In genomic region chr4:40710484-40711269, GRCh38 we compare ENCODE assay signal across 17 cellular contexts. TPM values are rescaled to one million over a fixed set of nuclear protein-coding genes. Genes with fewer than 3 reads are reported as not detected.
A peak's percentile ranks its signal among the peaks of the same experiment; 100 is the strongest.
DNase-seq lines count a peak whose midpoint lies in the region; ATAC-seq and TF ChIP-seq lines count a peak whose summit lies in the region.
"Had no signal": no experiment of that assay in that cellular context is flagged by ENCODE, and none has a peak within 500 bp of the region (broad histone marks: within the 10 kb centered on the region; RNA-seq: fewer than 3 reads in every experiment).

No MANE protein-coding gene starts in this region.

- no peak for TF ChIP-seq POLR2A in breast epithelium (IDR thresholded peaks at IDR 0.05)

- H3K4me3 Mint-ChIP-seq in MCF 10A (ENCODE audit: unreplicated experiment): no peak overlapping the region
- H3K4me3 Mint-ChIP-seq: CD4-positive, alpha-beta memory T cell; stimulated activated memory B cell treated with anti-CD40 and anti-IgM and Interleukin-4, amounts not matched to agents 10 μg/mL and 1 μg/mL and 100 μg/mL, for 72 hours; type B pancreatic cell had no signal

- H3K4me1 Mint-ChIP-seq in MCF 10A (ENCODE audit: insufficient read depth, unreplicated experiment): peaks cover 14% of the 10 kb centered on the region
- H3K4me1 Mint-ChIP-seq: CD4-positive, alpha-beta memory T cell; stimulated activated memory B cell treated with anti-CD40 and anti-IgM and Interleukin-4, amounts not matched to agents 10 μg/mL and 1 μg/mL and 100 μg/mL, for 72 hours had no signal

- H3K27ac ChIP-seq in breast epithelium (no peak overlapping the region), thoracic aorta (no peak overlapping the region)
- H3K27ac ChIP-seq: ovary, skin epidermis had no signal

- CTCF ChIA-PET in MCF 10A (lab: Yijun Ruan, JAX): no interaction called here

- H3K9me3 Mint-ChIP-seq in MCF 10A (ENCODE audit: unreplicated experiment): no peaks in the 10 kb centered on the region
- H3K9me3 Mint-ChIP-seq: CD4-positive, alpha-beta memory T cell; stimulated activated memory B cell treated with anti-CD40 and anti-IgM and Interleukin-4, amounts not matched to agents 10 μg/mL and 1 μg/mL and 100 μg/mL, for 72 hours; type B pancreatic cell had no signal

- H3K9me3 ChIP-seq in breast epithelium: no peaks in the 10 kb centered on the region
- no peaks in the 10 kb centered on the region for H3K9me3 ChIP-seq in thoracic aorta
- H3K9me3 ChIP-seq: heart left ventricle, ovary had no signal

- no peaks in the 10 kb centered on the region for H3K4me1 ChIP-seq in breast epithelium
- H3K4me1 ChIP-seq in thoracic aorta (ENCODE audit: control insufficient read depth in 1 of 2, low read depth in 2 of 2): no peaks in the 10 kb centered on the region

- POLR2A ChIA-PET in MCF 10A (lab: Yijun Ruan, JAX): no interaction called here

- peaks cover 25% of the 10 kb centered on the region for H3K27me3 Mint-ChIP-seq in MCF 10A (ENCODE audit: insufficient read depth, unreplicated experiment)
- H3K27me3 Mint-ChIP-seq: stimulated activated memory B cell treated with anti-CD40 and anti-IgM and Interleukin-4, amounts not matched to agents 10 μg/mL and 1 μg/mL and 100 μg/mL, for 72 hours; type B pancreatic cell had no signal

- no TSS peak for BruUV-seq in MCF 10A (replicated peaks; lab: Mats Ljungman, UMichigan)

- DNase-seq in MCF 10A (ENCODE audit: unreplicated experiment) (peak; percentile 67), breast epithelium (ENCODE audit: low spot score in 2 of 2) (no peak), SIG-M5 (lab: John Stamatoyannopoulos, UW) (peak; percentile 43), fibroblast of the conjunctiva (ENCODE audit: low read depth) (peak; percentile 12), thoracic aorta (ENCODE audit: low spot score) (no peak), NCI-H146 treated with DMSO at 0.1 percent for 48 hours (lab: John Stamatoyannopoulos, UW; ENCODE audit: unreplicated experiment) (no peak)
- DNase-seq: activated CD4-positive, alpha-beta T cell treated with anti-CD3 and anti-CD28 coated beads, Interleukin-2, amount 50 U/mL, for 48 hours; amygdala; CD4-positive, alpha-beta memory T cell; heart left ventricle; ovary had no signal

- ATAC-seq in thoracic aorta (ENCODE audit: insufficient number of reproducible peaks, low FRiP score, low read depth) (no peak), GM19463 (IDR thresholded peaks at IDR 0.05; ENCODE audit: unreplicated experiment) (no peak), GM18511 (IDR thresholded peaks at IDR 0.05; ENCODE audit: unreplicated experiment) (no peak)
- ATAC-seq: heart left ventricle; stimulated activated memory B cell treated with anti-CD40 and anti-IgM and Interleukin-4, amounts not matched to agents 10 μg/mL and 1 μg/mL and 100 μg/mL, for 72 hours had no signal

- no peaks in the 10 kb centered on the region for H3K36me3 ChIP-seq in breast epithelium
- no peaks in the 10 kb centered on the region for H3K36me3 ChIP-seq in thoracic aorta
- H3K36me3 ChIP-seq: heart left ventricle, ovary had no signal

- H3K27ac Mint-ChIP-seq in MCF 10A (ENCODE audit: low read depth, unreplicated experiment): no peak overlapping the region
- H3K27ac Mint-ChIP-seq: CD4-positive, alpha-beta memory T cell; stimulated activated memory B cell treated with anti-CD40 and anti-IgM and Interleukin-4, amounts not matched to agents 10 μg/mL and 1 μg/mL and 100 μg/mL, for 72 hours; type B pancreatic cell had no signal

- H3K4me3 ChIP-seq in breast epithelium: no peak overlapping the region
- peak overlapping the region; percentile 46 for H3K4me3 ChIP-seq in thoracic aorta
- H3K4me3 ChIP-seq: ovary, skin epidermis had no signal

- no peaks in the 10 kb centered on the region for H3K36me3 Mint-ChIP-seq in MCF 10A (ENCODE audit: insufficient read depth, unreplicated experiment)
- H3K36me3 Mint-ChIP-seq: CD4-positive, alpha-beta memory T cell; stimulated activated memory B cell treated with anti-CD40 and anti-IgM and Interleukin-4, amounts not matched to agents 10 μg/mL and 1 μg/mL and 100 μg/mL, for 72 hours; type B pancreatic cell had no signal

- intact Hi-C loops in MCF 10A (cut with micrococcal nuclease): no loop called here
- intact Hi-C loops in breast epithelium (cut with DNase I; ENCODE audit: low total_unique reads): no loop called here

- H3K27me3 ChIP-seq in breast epithelium (no peaks in the 10 kb centered on the region), thoracic aorta (replicated peaks; ENCODE audit: insufficient read depth) (no peaks in the 10 kb centered on the region)
- H3K27me3 ChIP-seq: ovary had no signal

- no peak for TF ChIP-seq CTCF in MCF 10A (IDR thresholded peaks at IDR 0.05; ENCODE audit: unreplicated experiment)
- TF ChIP-seq CTCF in breast epithelium (IDR thresholded peaks at IDR 0.05): no peak
- TF ChIP-seq CTCF in thoracic aorta (IDR thresholded peaks at IDR 0.05): no peak

RNA-seq across cellular contexts. Expression of gene NSUN7, which starts 39.1 kb away (rescaled TPM):
- total RNA-seq in MCF 10A (2022): not detected in 2 replicates
- total RNA-seq in breast epithelium: 10 to 100 TPM in 1 of 3 donors, 1 to 10 TPM in 1, under 1 TPM in 1; 0.80 to 19.3 (median 9.5) TPM
- total RNA-seq in thoracic aorta: 10 to 100 TPM in 1 of 2 donors, 1 to 10 TPM in 1; 6.8 to 21.8 TPM
- total RNA-seq: CD4-positive, alpha-beta memory T cell; H4 had no signal

Comparison
In these comparisons a context has a peak if more than half of its experiments do, and no peak if none do; other contexts are left out.
1. DNase-seq: peak in MCF 10A (single experiment), SIG-M5 (single experiment) and fibroblast of the conjunctiva (single experiment); none in breast epithelium (0 of 2), thoracic aorta (single experiment) and NCI-H146 treated with DMSO at 0.1 percent for 48 hours (single experiment).